Comparison of ENCODE assay signal across 27 cellular contexts in genomic region chr5:158494541-158494940, GRCh38.
"Had no signal": no experiment of that assay in that cellular context is flagged by ENCODE, and none has a peak within 500 bp of the region (broad histone marks: within the 10 kb centered on the region; RNA-seq: fewer than 3 reads in every experiment).

No MANE protein-coding gene starts in this region.

- H3K4me1 ChIP-seq: stomach, tibial artery, transverse colon, upper lobe of left lung, upper lobe of right lung, uterus had no signal

- FAIRE-seq: urothelium cell line had no signal

- H3K27ac ChIP-seq: stomach, suprapubic skin, testis, thoracic aorta, thyroid gland, tibial artery, tibial nerve, transverse colon, upper lobe of left lung, upper lobe of right lung, uterus, vagina had no signal

- H3K4me3 ChIP-seq: stomach, suprapubic skin, testis, thoracic aorta, thyroid gland, tibial artery, tibial nerve, transverse colon, upper lobe of left lung, upper lobe of right lung, uterus, vagina had no signal

- H3K27me3 ChIP-seq: stomach, suprapubic skin, testis, tibial artery, tibial nerve, transverse colon, upper lobe of left lung, upper lobe of right lung, uterus, vagina had no signal

- H3K36me3 ChIP-seq: stomach, suprapubic skin, thoracic aorta, thyroid gland, tibial artery, tibial nerve, transverse colon, upper lobe of left lung, upper lobe of right lung, uterus, vagina had no signal

- DNase-seq: stimulated activated CD4-positive, alpha-beta T cell treated with anti-CD3 and anti-CD28 coated beads, Interleukin-2, amount 100 ng/mL, for 48 hours; stimulated activated CD4-positive, alpha-beta T cell treated with anti-CD3 and anti-CD28 coated beads, Interleukin-4, amount 100 ng/mL, for 1 hour; stimulated activated CD4-positive, alpha-beta T cell treated with anti-CD3 and anti-CD28 coated beads, Interleukin-4, amount 100 ng/mL, for 24 hours; stimulated activated CD4-positive, alpha-beta T cell treated with anti-CD3 and anti-CD28 coated beads, Interleukin-4, amount 100 ng/mL, for 4 hours; stimulated activated CD8-positive, alpha-beta memory T cell treated with anti-CD3 and anti-CD28 coated beads, Interleukin-4, amount 100 ng/mL, for 48 hours; stimulated activated naive B cell treated with anti-CD40 and anti-IgM and Interleukin-4, amounts not matched to agents 10 μg/mL and 1 μg/mL and 100 μg/mL, for 72 hours; stimulated activated naive CD4-positive, alpha-beta T cell; stimulated activated naive CD4-positive, alpha-beta T cell treated with Interleukin-2 at 50 U/mL for 16 hours; stimulated activated naive CD8-positive, alpha-beta T cell treated with anti-CD3 and anti-CD28 coated beads, Interleukin-15, amount 100 ng/mL, for 72 hours; stimulated activated naive CD8-positive, alpha-beta T cell treated with anti-CD3 and anti-CD28 coated beads, Interleukin-15, Interleukin-2, amounts not matched to agents 100 U/mL and 50 U/mL, for 24 hours; stomach; substantia nigra; testis; thyroid gland; tibial artery; transverse colon; trophoblast cell; upper lobe of left lung; upper lobe of right lung; uterus had no signal

- ATAC-seq: stimulated activated effector memory CD8-positive, alpha-beta T cell treated with anti-CD3 and anti-CD28 coated beads, Interleukin-12 subunit alpha, Interleukin-12 subunit beta, amount 100 ng/mL, for 72 hours; stimulated activated memory B cell treated with anti-CD40 and anti-IgM and Interleukin-4, amounts not matched to agents 10 μg/mL and 1 μg/mL and 100 μg/mL, for 72 hours; stimulated activated naive B cell treated with anti-CD40 and anti-IgM and Interleukin-4, amounts not matched to agents 10 μg/mL and 1 μg/mL and 100 μg/mL, for 72 hours; stimulated activated naive CD8-positive, alpha-beta T cell treated with anti-CD3 and anti-CD28 coated beads, Interleukin-15, amount 100 ng/mL, for 72 hours; stimulated activated naive CD8-positive, alpha-beta T cell treated with anti-CD3 and anti-CD28 coated beads, Interleukin-15, Interleukin-2, amounts not matched to agents 100 U/mL and 50 U/mL, for 24 hours; upper lobe of right lung had no signal

- H3K9me3 ChIP-seq: suprapubic skin, testis, thoracic aorta, thyroid gland, tibial artery, tibial nerve, transverse colon, upper lobe of right lung, uterus, vagina had no signal
